8 cellular contexts compared by ENCODE assay signal in the genomic region with DNA sequence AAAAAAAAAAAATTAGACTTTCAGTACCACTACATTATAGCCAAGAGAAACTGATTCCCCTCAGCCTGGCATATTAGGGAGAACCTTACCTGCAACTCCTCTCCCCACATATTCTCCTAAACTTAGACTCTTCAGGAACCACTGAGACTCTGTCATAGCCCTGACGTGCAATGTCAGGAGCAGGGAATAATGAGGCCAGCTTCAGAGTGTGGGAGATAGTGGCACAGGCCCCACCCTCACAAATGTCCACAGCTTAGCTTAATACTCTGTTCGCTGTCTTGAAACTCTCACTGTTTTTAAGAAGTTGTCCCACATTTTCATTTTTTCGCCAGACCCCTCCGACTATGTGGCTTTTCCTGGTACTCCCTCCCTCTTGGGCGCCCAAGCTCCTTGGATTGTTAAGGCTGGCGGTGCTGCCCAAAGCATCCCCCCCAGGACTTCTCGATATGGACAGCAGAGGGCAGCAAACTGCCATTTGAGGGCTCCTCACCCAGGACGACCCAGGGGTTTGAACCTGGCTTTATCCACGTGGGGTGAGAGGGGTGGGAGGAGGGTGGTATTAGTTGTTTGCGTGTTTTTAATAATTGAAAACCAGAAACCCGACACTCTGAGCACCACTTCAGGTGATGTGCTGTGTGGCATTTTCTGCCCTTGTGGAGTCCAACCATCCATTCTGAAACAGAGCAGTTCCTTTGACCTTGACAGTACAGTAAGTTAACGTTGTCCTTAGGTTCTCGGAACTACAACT. TPM values are rescaled to one million over a fixed set of nuclear protein-coding genes. Genes with fewer than 3 reads are reported as not detected.
DNase-seq lines count a peak whose midpoint lies in the region; ATAC-seq and TF ChIP-seq lines count a peak whose summit lies in the region.

No MANE protein-coding gene starts in this region.

- ATAC-seq in HG02610 (IDR thresholded peaks at IDR 0.05; ENCODE audit: unreplicated experiment) = peak; percentile 61

- dilution Hi-C loops in mammary epithelial cell (cut with HindIII; ENCODE audit: low sequenced_read_pairs) = no loop called here

- H4K20me1 ChIP-seq in mammary epithelial cell (ENCODE audit: insufficient read depth, low read length) = no peaks in the 10 kb centered on the region

- TF ChIP-seq CTCF in WI38 (IDR thresholded peaks at IDR 0.05; ENCODE audit: low read depth, low read length) (peak; percentile 90), mammary epithelial cell (conservative IDR thresholded peaks at IDR 0.05 in 1 of 2, IDR thresholded peaks at IDR 0.05 in 1 of 2; ENCODE audit: extremely low read depth in 1 of 2, insufficient read depth in 1 of 2, low read depth in 1 of 2, low read length in 2 of 2) (peak; percentile 86 to 90)

- H3K36me3 ChIP-seq in mammary epithelial cell (ENCODE audit: insufficient read depth, low read length) = no peaks in the 10 kb centered on the region

- H3K9me3 ChIP-seq in mammary epithelial cell (replicated peaks; ENCODE audit: insufficient read depth, low read length) = no peaks in the 10 kb centered on the region

- H3K27me3 ChIP-seq in mammary epithelial cell (ENCODE audit: insufficient read depth, low read length) = no peaks in the 10 kb centered on the region

- H3K27ac ChIP-seq in mammary epithelial cell (ENCODE audit: insufficient read depth, low read depth, low read length) = no peak overlapping the region

- intact Hi-C loops in mammary epithelial cell (cut with micrococcal nuclease) = loop anchor here (1.0 to 5.0 kb wide), 10 partner anchors 45 to 917 kb away; a partner anchor contains a TSS

- H2AFZ ChIP-seq in mammary epithelial cell (ENCODE audit: low read depth, low read length) = peak overlapping the region; percentile 7

- no TSS peak for BruUV-seq in mammary epithelial cell (replicated peaks; lab: Mats Ljungman, UMichigan)

- no peak overlapping the region for H3K4me3 ChIP-seq in WI38 (ENCODE audit: low read depth, low read length)
- H3K4me3 ChIP-seq in mammary epithelial cell (replicated peaks in 1 of 3; ENCODE audit: insufficient read depth in 1 of 3, low read depth in 2 of 3, low read length in 3 of 3) = no peak overlapping the region

- 17% methylated on average over 10 of the region's 13 CpGs for WGBS in mammary epithelial cell (ENCODE audit: low coverage, missing lambda C conversion rate)

- CTCF ChIA-PET in mammary epithelial cell (lab: Charles Lee; ENCODE audit: low non-redundant PET) = interaction anchor here (0.5 to 1.0 kb wide), 8 partner anchors 39 to 210 kb away, joined by 3 to 16 read pairs (median 4); no protein-coding TSS in a partner anchor

- peaks cover 22% of the 10 kb centered on the region for H3K4me1 ChIP-seq in mammary epithelial cell (ENCODE audit: insufficient read depth, low read length)

- no peaks in the 10 kb centered on the region for H3K79me2 ChIP-seq in mammary epithelial cell (ENCODE audit: insufficient read depth, low read length)

- in situ Hi-C loops in mammary epithelial cell (cut with MboI; ENCODE audit: low sequenced_read_pairs in 2 of 2) = loop anchor here (5.0 to 10.0 kb wide), 4 partner anchors 188 to 381 kb away; no protein-coding TSS in a partner anchor

- DNase-seq in NCI-H146 (lab: John Stamatoyannopoulos, UW) = peak; percentile 49
- DNase-seq in NCI-H146 treated with DMSO at 0.1 percent for 48 hours (lab: John Stamatoyannopoulos, UW; ENCODE audit: unreplicated experiment) = no peak
- DNase-seq in NCI-H1694 (lab: John Stamatoyannopoulos, UW) = peak; percentile 45
- DNase-seq in mammary epithelial cell = peak; percentile 46
- peak; percentile 48 for DNase-seq in kidney glomerular epithelial cell (lab: John Stamatoyannopoulos, UW)
- peak; percentile 28 for DNase-seq in stimulated activated CD4-positive, alpha-beta T cell treated with anti-CD3 and anti-CD28 coated beads, Interleukin-2, amount 100 ng/mL, for 4 hours (ENCODE audit: low read depth)

- H3K4me2 ChIP-seq in mammary epithelial cell (ENCODE audit: insufficient read depth, low read depth, low read length) = no peak overlapping the region

- H3K9ac ChIP-seq in mammary epithelial cell (ENCODE audit: insufficient read depth, low read length) = no peak overlapping the region

RNA-seq across cellular contexts. Expression of a gene that starts 45.2 kb away (rescaled TPM):
- 1 to 10 TPM; 6.0 to 7.5 TPM for total RNA-seq in mammary epithelial cell
- 2.1 TPM for polyA plus RNA-seq in mammary epithelial cell
- polyA minus RNA-seq in mammary epithelial cell = 1.9 TPM
